30 cellular contexts compared by ENCODE assay signal in genomic region chrX:119042040-119042439, GRCh38. TPM values are rescaled to one million over a fixed set of nuclear protein-coding genes. Genes with fewer than 3 reads are reported as not detected.
"Had no signal": no experiment of that assay in that cellular context is flagged by ENCODE, and none has a peak within 500 bp of the region (broad histone marks: within the 10 kb centered on the region; RNA-seq: fewer than 3 reads in every experiment).

No MANE protein-coding gene starts in this region.

- H3K4me3 Mint-ChIP-seq: activated CD4-positive, alpha-beta T cell treated with anti-CD3 and anti-CD28 coated beads for 36 hours; activated T-cell treated with anti-CD3 and anti-CD28 coated beads, Interleukin-2, amount 50 U/mL, for 24 hours; activated T-helper 17 cell treated with anti-CD3 and anti-CD28 coated beads, Interleukin-2, amount 50 U/mL, for 72 hours; immature natural killer cell; mesothelial cell of epicardium; natural killer cell treated with Interleukin-12 subunit alpha and Interleukin-12 subunit beta and Interleukin-15 and Interleukin-18, amount 100 ng/mL, for 72 hours; stimulated activated naive B cell treated with anti-CD40 and anti-IgM and Interleukin-4, amounts not matched to agents 10 μg/mL and 1 μg/mL and 100 μg/mL, for 72 hours; type B pancreatic cell had no signal

- H3K27me3 Mint-ChIP-seq: activated T-helper 17 cell treated with anti-CD3 and anti-CD28 coated beads, Interleukin-2, amount 50 U/mL, for 72 hours; progenitor cell of endocrine pancreas; type B pancreatic cell had no signal

- H3K36me3 Mint-ChIP-seq: activated naive CD4-positive, alpha-beta T cell treated with anti-CD3 and anti-CD28 coated beads, Interleukin-2, amount 50 U/mL, for 72 hours; immature natural killer cell; mesothelial cell of epicardium; natural killer cell treated with Interleukin-12 subunit alpha and Interleukin-12 subunit beta and Interleukin-15 and Interleukin-18, amount 100 ng/mL, for 72 hours; stimulated activated naive B cell treated with anti-CD40 and anti-IgM and Interleukin-4, amounts not matched to agents 10 μg/mL and 1 μg/mL and 100 μg/mL, for 72 hours; type B pancreatic cell had no signal

- H3K9me3 ChIP-seq: sigmoid colon, thoracic aorta had no signal

- ATAC-seq: activated CD4-positive, alpha-beta T cell treated with anti-CD3 and anti-CD28 coated beads for 36 hours; activated naive CD4-positive, alpha-beta T cell treated with anti-CD3 and anti-CD28 coated beads, Interleukin-2, amount 50 U/mL, for 72 hours; activated T-helper 17 cell treated with anti-CD3 and anti-CD28 coated beads, Interleukin-2, amount 50 U/mL, for 72 hours; natural killer cell treated with Interleukin-12 subunit alpha and Interleukin-12 subunit beta and Interleukin-15 and Interleukin-18, amount 100 ng/mL, for 72 hours; stimulated activated naive B cell treated with anti-CD40 and anti-IgM and Interleukin-4, amounts not matched to agents 10 μg/mL and 1 μg/mL and 100 μg/mL, for 72 hours had no signal

- DNase-seq: activated CD4-positive, alpha-beta T cell treated with anti-CD3 and anti-CD28 coated beads for 36 hours; activated CD4-positive, alpha-beta T cell treated with anti-CD3 and anti-CD28 coated beads, Interleukin-2, amount 50 U/mL, for 4 hours; activated CD8-positive, alpha-beta memory T cell treated with anti-CD3 and anti-CD28 coated beads for 24 hours; activated CD8-positive, alpha-beta memory T cell treated with anti-CD3 and anti-CD28 coated beads, Interleukin-2, amount 50 U/mL, for 4 hours; activated T-cell treated with anti-CD3 and anti-CD28 coated beads, Interleukin-2, amount 50 U/mL, for 24 hours; immature natural killer cell; left ventricle myocardium superior; mammary epithelial cell; retina; sigmoid colon; stimulated activated CD4-positive, alpha-beta T cell treated with anti-CD3 and anti-CD28 coated beads, Interleukin-2, amount 100 ng/mL, for 48 hours; stimulated activated CD8-positive, alpha-beta memory T cell treated with anti-CD3 and anti-CD28 coated beads, Interleukin-4, amount 100 ng/mL, for 48 hours; stimulated activated naive B cell treated with anti-CD40 and anti-IgM and Interleukin-4, amounts not matched to agents 10 μg/mL and 1 μg/mL and 100 μg/mL, for 72 hours; T-helper 9 cell had no signal

- H3K27ac Mint-ChIP-seq: activated CD4-positive, alpha-beta T cell treated with anti-CD3 and anti-CD28 coated beads for 36 hours; activated naive CD4-positive, alpha-beta T cell treated with anti-CD3 and anti-CD28 coated beads, Interleukin-2, amount 50 U/mL, for 72 hours; activated T-cell treated with anti-CD3 and anti-CD28 coated beads, Interleukin-2, amount 50 U/mL, for 24 hours; activated T-helper 17 cell treated with anti-CD3 and anti-CD28 coated beads, Interleukin-2, amount 50 U/mL, for 72 hours; immature natural killer cell; mesothelial cell of epicardium; natural killer cell treated with Interleukin-12 subunit alpha and Interleukin-12 subunit beta and Interleukin-15 and Interleukin-18, amount 100 ng/mL, for 72 hours; progenitor cell of endocrine pancreas; stimulated activated naive B cell treated with anti-CD40 and anti-IgM and Interleukin-4, amounts not matched to agents 10 μg/mL and 1 μg/mL and 100 μg/mL, for 72 hours; type B pancreatic cell had no signal

- H3K27me3 ChIP-seq: sigmoid colon had no signal

- H3K4me3 ChIP-seq: coronary artery, sigmoid colon, thoracic aorta had no signal

- H3K4me1 Mint-ChIP-seq: activated CD4-positive, alpha-beta T cell treated with anti-CD3 and anti-CD28 coated beads for 36 hours; activated T-helper 17 cell treated with anti-CD3 and anti-CD28 coated beads, Interleukin-2, amount 50 U/mL, for 72 hours; immature natural killer cell; mesothelial cell of epicardium; stimulated activated naive B cell treated with anti-CD40 and anti-IgM and Interleukin-4, amounts not matched to agents 10 μg/mL and 1 μg/mL and 100 μg/mL, for 72 hours had no signal

- H3K9me3 Mint-ChIP-seq: activated T-cell treated with anti-CD3 and anti-CD28 coated beads, Interleukin-2, amount 50 U/mL, for 24 hours; activated T-helper 17 cell treated with anti-CD3 and anti-CD28 coated beads, Interleukin-2, amount 50 U/mL, for 72 hours; immature natural killer cell; natural killer cell treated with Interleukin-12 subunit alpha and Interleukin-12 subunit beta and Interleukin-15 and Interleukin-18, amount 100 ng/mL, for 72 hours; stimulated activated naive B cell treated with anti-CD40 and anti-IgM and Interleukin-4, amounts not matched to agents 10 μg/mL and 1 μg/mL and 100 μg/mL, for 72 hours; type B pancreatic cell had no signal

- H3K36me3 ChIP-seq: sigmoid colon, thoracic aorta had no signal

- H3K27ac ChIP-seq: epithelial cell of prostate, thoracic aorta had no signal

RNA-seq across cellular contexts. Expression of gene CT47C1, which starts 30.8 kb away (rescaled TPM):
- total RNA-seq: activated CD4-positive, alpha-beta T cell treated with anti-CD3 and anti-CD28 coated beads for 36 hours; activated naive CD4-positive, alpha-beta T cell treated with anti-CD3 and anti-CD28 coated beads, Interleukin-2, amount 50 U/mL, for 72 hours; activated T-helper 17 cell treated with anti-CD3 and anti-CD28 coated beads, Interleukin-2, amount 50 U/mL, for 72 hours; astrocyte; bronchial epithelial cell; fibroblast of villous mesenchyme; kidney epithelial cell; left ventricle myocardium superior; mammary epithelial cell; mesothelial cell of epicardium; natural killer cell treated with Interleukin-12 subunit alpha and Interleukin-12 subunit beta and Interleukin-15 and Interleukin-18, amount 100 ng/mL, for 72 hours; osteocyte; progenitor cell of endocrine pancreas; sigmoid colon; T-helper 1 cell treated with Interleukin-12 subunit alpha and Interleukin-12 subunit beta and Interleukin-4 antibody, amounts not matched to agents 30 ng/mL and 1 ng/mL, for 36 hours; thoracic aorta had no signal
- polyA plus RNA-seq: adipose tissue, immature natural killer cell, mammary epithelial cell, sigmoid colon had no signal
